22 cellular contexts compared by ENCODE assay signal in the genomic region with DNA sequence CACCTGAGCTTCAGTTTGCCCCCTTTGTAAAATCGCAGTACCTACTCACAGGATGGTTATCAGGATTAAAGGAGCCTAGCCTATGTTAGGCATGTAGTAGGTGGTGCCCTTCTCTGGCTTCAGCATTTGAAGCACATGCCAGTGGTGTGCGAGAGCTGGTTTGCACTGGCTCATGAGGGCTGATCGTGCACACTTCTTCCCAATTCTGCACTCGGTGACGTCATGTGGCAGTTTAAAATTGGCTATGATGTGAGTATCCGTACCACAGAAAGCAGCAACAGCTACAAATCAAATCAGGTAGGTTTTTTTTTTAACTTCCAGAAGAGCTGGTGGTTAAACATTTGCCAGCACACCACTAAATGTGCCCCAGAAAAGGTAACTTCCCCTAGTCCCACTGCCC. TPM values are rescaled to one million over a fixed set of nuclear protein-coding genes. Genes with fewer than 3 reads are reported as not detected.
DNase-seq lines count a peak whose midpoint lies in the region; ATAC-seq, FAIRE-seq and TF ChIP-seq lines count a peak whose summit lies in the region.
"Had no signal": no experiment of that assay in that cellular context is flagged by ENCODE, and none has a peak within 500 bp of the region (broad histone marks: within the 10 kb centered on the region; RNA-seq: fewer than 3 reads in every experiment).

No MANE protein-coding gene starts in this region.

- no peak overlapping the region for H2AFZ ChIP-seq in K562 (ENCODE audit: low read depth, low read length)
- no peak overlapping the region for H2AFZ ChIP-seq in neuronal stem cell (ENCODE audit: low read length)
- H2AFZ ChIP-seq: GM23338 had no signal

- no peaks in the 10 kb centered on the region for H3K36me3 ChIP-seq in K562 (ENCODE audit: control insufficient read depth, insufficient read depth, low read length)
- H3K36me3 ChIP-seq in neuronal stem cell (replicated peaks in 1 of 2; ENCODE audit: control insufficient read depth in 2 of 2, insufficient read depth in 2 of 2, low read length in 2 of 2) = no peaks in the 10 kb centered on the region
- H3K36me3 ChIP-seq: HAP-1 had no signal

- H3K4me2 ChIP-seq in K562 (ENCODE audit: insufficient read depth, low read length) (no peak overlapping the region), neuronal stem cell (ENCODE audit: insufficient read depth, low read length, poor library complexity, severe bottlenecking) (no peak overlapping the region)
- H3K4me2 ChIP-seq: GM23338 had no signal

- no peak overlapping the region for H4K91ac ChIP-seq in neuronal stem cell (ENCODE audit: low read depth, low read length, poor library complexity)

- intact Hi-C loops in right cardiac atrium (cut with DNase I) (no loop called here), cardiac septum (cut with DNase I) (no loop called here), K562 (cut with micrococcal nuclease) (no loop called here)

- no peak overlapping the region for H3K4ac ChIP-seq in neuronal stem cell (ENCODE audit: low read length)

- no peaks in the 10 kb centered on the region for H3K79me2 ChIP-seq in K562 (ENCODE audit: control insufficient read depth, insufficient read depth, low read length)

- H2BK15ac ChIP-seq in neuronal stem cell (ENCODE audit: low read length) = peak overlapping the region; percentile 10

- no peak for TF ChIP-seq EP300 in K562 (IDR thresholded peaks at IDR 0.05; ENCODE audit: low read length)

- TF ChIP-seq RAD21 in K562 (CRISPR knock-in tag; conservative IDR thresholded peaks at IDR 0.05 in 1 of 2, IDR thresholded peaks at IDR 0.05 in 1 of 2) = no peak

- peak overlapping the region; percentile 46 for H3K18ac ChIP-seq in neuronal stem cell (ENCODE audit: low read length)

- no peak for TF ChIP-seq POLR2A in K562 (conservative IDR thresholded peaks at IDR 0.05)

- no peak overlapping the region for H2BK5ac ChIP-seq in neuronal stem cell (ENCODE audit: low read length)

- H3K9ac ChIP-seq in K562 (ENCODE audit: insufficient read depth in 1 of 2, low read depth in 2 of 2, low read length in 2 of 2) (no peak overlapping the region), neuronal stem cell (ENCODE audit: low read depth, low read length, poor library complexity) (no peak overlapping the region)

- in situ Hi-C loops in K562 (cut with MboI) (no loop called here), GM13976 (cut with MboI; ENCODE audit: low sequenced_read_pairs, unreplicated experiment) (no loop called here)

- peak in 2 of 3 donors; percentile 10 to 12 for DNase-seq in right cardiac atrium
- DNase-seq in cardiac septum (ENCODE audit: low spot score) = no peak
- DNase-seq in K562 (ENCODE audit: extremely low read depth in 1 of 4, low spot score in 3 of 4) = no peak
- no peak for DNase-seq in neuronal stem cell (ENCODE audit: low spot score)
- no peak for DNase-seq in C1 segment of cervical spinal cord (lab: John Stamatoyannopoulos, UW)
- DNase-seq in GM13976 (ENCODE audit: low spot score) = no peak
- DNase-seq in GM19238 (ENCODE audit: insufficient read length, low spot score) = no peak
- DNase-seq: Caco-2; CD4-positive, CD25-positive, alpha-beta regulatory T cell; CD8-positive, alpha-beta T cell; DMS153; DND-41; HFFc6 had no signal

- no peak overlapping the region for H4K8ac ChIP-seq in neuronal stem cell (ENCODE audit: low read depth, low read length)

- POLR2A ChIA-PET in K562 (lab: Yijun Ruan, JAX) = interaction anchor here (0.7 kb wide), 1 partner anchor 13 kb away, joined by 3 read pairs; no protein-coding TSS in a partner anchor

- H3K14ac ChIP-seq in neuronal stem cell (ENCODE audit: low read length) = no peak overlapping the region

- no peak overlapping the region for H3K23ac ChIP-seq in neuronal stem cell (ENCODE audit: low read depth, low read length, poor library complexity)

- no peaks in the 10 kb centered on the region for H3K27me3 ChIP-seq in right cardiac atrium (ENCODE audit: control insufficient read depth, insufficient read depth)
- peaks cover 7 to 47% of the 10 kb centered on the region in 2 experiments for H3K27me3 ChIP-seq in K562 (ENCODE audit: control insufficient read depth in 2 of 2, insufficient read depth in 2 of 2, low read length in 2 of 2)
- peaks cover 0 to 60% (median under 1%) of the 10 kb centered on the region in 3 experiments for H3K27me3 ChIP-seq in neuronal stem cell (ENCODE audit: control insufficient read depth in 3 of 3, insufficient read depth in 3 of 3, low read depth in 1 of 3, low read length in 3 of 3)

- FAIRE-seq in K562 (lab: Jason Lieb, UNC) = no peak
- FAIRE-seq: A204.1, G401.6, GM12892, H54 had no signal

- H2BK12ac ChIP-seq in neuronal stem cell (ENCODE audit: low read length) = no peak overlapping the region

- H3K4me3 ChIP-seq in right cardiac atrium (ENCODE audit: low read length) (no peak overlapping the region), K562 (no peak overlapping the region), neuronal stem cell (ENCODE audit: low read length in 2 of 2) (no peak overlapping the region)
- H3K4me3 ChIP-seq: GM23338, HAP-1 had no signal

- TF ChIP-seq CTCF in K562 (IDR thresholded peaks at IDR 0.05 in 2 of 3, conservative IDR thresholded peaks at IDR 0.05 in 1 of 3; ENCODE audit: insufficient read depth in 2 of 3, low read depth in 1 of 3, low read length in 3 of 3) = no peak
- no peak for TF ChIP-seq CTCF in GM13976 (IDR thresholded peaks at IDR 0.05; ENCODE audit: borderline replicate concordance, control extremely low read depth, extremely low read depth, insufficient read depth, missing control alignments)

- no peaks in the 10 kb centered on the region for H3K9me1 ChIP-seq in K562 (ENCODE audit: control insufficient read depth, insufficient read depth, low read length)

- peaks cover 17% of the 10 kb centered on the region; the same call in 1 of the 2 replicates for H4K20me1 ChIP-seq in K562 (replicated peaks; ENCODE audit: control insufficient read depth, insufficient read depth, low read length)

- H3K79me1 ChIP-seq in neuronal stem cell (ENCODE audit: low read depth, low read length) = no peaks in the 10 kb centered on the region

- no peak for ATAC-seq in right cardiac atrium
- ATAC-seq in K562 = no peak
- ATAC-seq: CD8-positive, alpha-beta T cell; GM23338 had no signal

- WGBS in right cardiac atrium = 86% methylated on average over 6 of the region's 6 CpGs
- WGBS in K562 (ENCODE audit: insufficient coverage, low coverage, missing lambda C conversion rate) = 1% methylated on average over 6 of the region's 6 CpGs
- WGBS in neuronal stem cell (ENCODE audit: extremely low coverage in 2 of 2, insufficient read length in 2 of 2, insufficient replicate concordance in 1 of 2), 2 donors = no CpG with 5 or more reads among the region's 6 CpGs

- no TSS peak for BruUV-seq in K562 (replicated peaks; lab: Mats Ljungman, UMichigan)

- CTCF ChIA-PET in K562 (lab: Yijun Ruan, JAX; ENCODE audit: low intra/inter-chr PET ratio) = no interaction called here

- H3K27ac ChIP-seq in right cardiac atrium (ENCODE audit: low read length) (no peak overlapping the region), K562 (ENCODE audit: extremely low read depth, low read depth, low read length) (no peak overlapping the region), neuronal stem cell (replicated peaks; ENCODE audit: low read length) (no peak overlapping the region)
- H3K27ac ChIP-seq: 22Rv1, C4-2B had no signal

- H3K9me3 ChIP-seq in right cardiac atrium (ENCODE audit: control insufficient read depth, low read length) = no peaks in the 10 kb centered on the region
- H3K9me3 ChIP-seq in K562 (replicated peaks; ENCODE audit: control insufficient read depth, insufficient read depth, low read depth, low read length) = no peaks in the 10 kb centered on the region
- H3K9me3 ChIP-seq in neuronal stem cell (replicated peaks in 1 of 2; ENCODE audit: control insufficient read depth in 2 of 2, insufficient read depth in 1 of 2, low read depth in 1 of 2, low read length in 2 of 2) = no peaks in the 10 kb centered on the region
- H3K9me3 ChIP-seq: Caco-2, HAP-1 had no signal

- H3K4me1 ChIP-seq in right cardiac atrium (ENCODE audit: control insufficient read depth, insufficient read depth, low read length) (peaks cover 11% of the 10 kb centered on the region), K562 (replicated peaks in 1 of 2; ENCODE audit: control insufficient read depth in 2 of 2, insufficient read depth in 2 of 2, low read length in 2 of 2) (peaks cover 10 to 16% of the 10 kb centered on the region in 2 experiments; a peak in 4 of 5 replicates), neuronal stem cell (ENCODE audit: control insufficient read depth in 2 of 2, insufficient read depth in 1 of 2, low read depth in 1 of 2, low read length in 2 of 2) (peaks cover 16 to 20% of the 10 kb centered on the region in 2 donors)

- no peak overlapping the region for H2AK5ac ChIP-seq in neuronal stem cell (ENCODE audit: low read depth, low read length)

- H2BK120ac ChIP-seq in neuronal stem cell (ENCODE audit: low read depth, low read length) = no peak overlapping the region

TF ChIP-seq in K562, 482 proteins besides CTCF, POLR2A, EP300 and RAD21 (continues in another document):
- no peak for TF ChIP-seq ZNF146 (CRISPR knock-in tag; IDR thresholded peaks at IDR 0.05; ENCODE audit: unreplicated experiment)
- peak; percentile 31; the same call in 1 of the 2 replicates for TF ChIP-seq CREM (IDR thresholded peaks at IDR 0.05; ENCODE audit: low read depth)
- TF ChIP-seq ATF7 (IDR thresholded peaks at IDR 0.05) = peak; percentile 74; the same call in 1 of the 2 replicates

RNA-seq across cellular contexts. Expression of a gene that starts 13.5 kb away (rescaled TPM):
- 1 to 10 TPM; 1.9 to 7.0 (median 5.3) TPM for total RNA-seq in right cardiac atrium
- 1.1 TPM for polyA plus RNA-seq in right cardiac atrium
- 2.0 TPM for total RNA-seq in cardiac septum
- total RNA-seq in K562 (2011; cell fraction: chromatin; rRNA removed; ENCODE audit: low replicate concordance) = not detected in 2 replicates
- 0.17 and 0.53 TPM in 2 replicates for total RNA-seq in K562 (2011; cell fraction: nucleolus; rRNA removed)
- total RNA-seq in K562 (2011; cell fraction: nucleoplasm; rRNA removed) = not detected in 2 replicates
- total RNA-seq in K562 (2014; rRNA removed) = 0.08 TPM in 1 of 2 replicates, not detected in the other
- not detected in 2 replicates for total RNA-seq in K562 (2014; rRNA removed; fragmentation: Illumina TruSeq; extraction: Trizol)
- total RNA-seq in K562 (2015; rRNA removed; fragmentation: Illumina TruSeq; extraction: Trizol) = 0.04 TPM in 1 of 2 replicates, not detected in the other
- 0.31 and 0.38 TPM in 2 replicates for total RNA-seq in K562 (2021)
- not detected in 2 replicates for polyA plus RNA-seq in K562 (2011; rRNA removed)
- polyA plus RNA-seq in K562 (2011; cell fraction: cytosol; rRNA removed) = not detected in 2 replicates
- polyA plus RNA-seq in K562 (2011; cell fraction: nucleus; rRNA removed) = 0.04 and 0.06 TPM in 2 replicates
- polyA plus RNA-seq in K562 (2012) = 0.18 and 0.51 TPM in 2 replicates
- 0.10 TPM in 1 of 2 replicates, not detected in the other for polyA plus RNA-seq in K562 (2014; fragmentation: Illumina TruSeq; extraction: Trizol)
- polyA plus RNA-seq in K562 (2014; fragmentation: Nextera tagmentation; extraction: Ambion mirVana) = not detected
- polyA plus RNA-seq in K562 (2014; rRNA removed) = 0.13 and 0.43 TPM in 2 replicates
- 0.14 TPM in 1 of 2 replicates, not detected in the other for polyA minus RNA-seq in K562 (2011; rRNA and poly(A)+ RNA removed)
- not detected in 2 replicates for polyA minus RNA-seq in K562 (2011; cell fraction: cytosol; rRNA and poly(A)+ RNA removed)
- polyA minus RNA-seq in K562 (2011; cell fraction: nucleus; rRNA and poly(A)+ RNA removed) = 0.22 and 0.27 TPM in 2 replicates
- 3.4 TPM for polyA plus RNA-seq in neuronal stem cell (2013, experiment 1 of 2)
- 3.1 TPM for polyA plus RNA-seq in neuronal stem cell (2013, experiment 2 of 2)
- polyA plus RNA-seq: AG04450; CD4-positive, CD25-positive, alpha-beta regulatory T cell had no signal

Comparison
In these comparisons a context has a peak if more than half of its experiments do, and no peak if none do; other contexts are left out.
1. DNase-seq: peak in right cardiac atrium (2 of 3); none in cardiac septum (single experiment), K562 (0 of 4), neuronal stem cell (single experiment), C1 segment of cervical spinal cord (0 of 14), GM13976 (single experiment) and GM19238 (single experiment).